In the genomic region with DNA sequence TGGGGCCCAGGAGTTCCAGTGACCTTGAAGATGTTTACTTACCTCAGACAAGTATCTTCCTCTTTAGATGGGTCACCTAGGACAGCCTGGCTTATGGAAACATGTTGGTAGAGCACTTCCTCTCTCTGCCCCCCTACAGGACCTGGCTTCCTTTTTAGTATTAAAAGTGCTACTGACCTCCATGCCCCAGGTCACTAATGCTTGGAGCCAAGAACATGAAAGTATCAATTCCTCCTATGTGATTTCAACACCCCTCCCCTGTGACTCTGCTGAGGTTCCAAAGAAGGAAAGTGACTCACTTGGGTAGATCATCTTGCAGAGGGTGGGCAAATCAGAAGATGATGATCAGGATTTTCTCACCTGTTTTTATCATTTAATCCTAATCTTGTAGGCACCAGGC, we compare ENCODE assay signal across 8 cellular contexts.
DNase-seq lines count a peak whose midpoint lies in the region; ATAC-seq, FAIRE-seq and TF ChIP-seq lines count a peak whose summit lies in the region.

No MANE protein-coding gene starts in this region.

- no peak for DNase-seq in right lobe of liver
- DNase-seq in HepG2 (ENCODE audit: low spot score): no peak
- DNase-seq in choroid plexus epithelial cell (ENCODE audit: low read depth): peak; percentile 17
- DNase-seq in aorta: no peak
- no peak for DNase-seq in hypothalamus (lab: John Stamatoyannopoulos, UW)
- no peak for DNase-seq in ascending aorta (ENCODE audit: low spot score in 2 of 2)
- no peak for DNase-seq in C1 segment of cervical spinal cord (lab: John Stamatoyannopoulos, UW)

- H3K27me3 ChIP-seq in right lobe of liver: no peaks in the 10 kb centered on the region
- H3K27me3 ChIP-seq in HepG2 (ENCODE audit: control insufficient read depth in 1 of 2, insufficient read depth in 2 of 2, low read length in 2 of 2): no peaks in the 10 kb centered on the region
- no peaks in the 10 kb centered on the region for H3K27me3 ChIP-seq in aorta (ENCODE audit: control insufficient read depth in 1 of 2, insufficient read depth in 2 of 2, low read length in 1 of 2)
- no peaks in the 10 kb centered on the region for H3K27me3 ChIP-seq in ascending aorta

- ATAC-seq in right lobe of liver (peak; percentile 35 to 52 (median 40)), HepG2 (no peak), HG03432 (IDR thresholded peaks at IDR 0.05; ENCODE audit: unreplicated experiment) (peak; percentile 84), aorta (ENCODE audit: low FRiP score) (peak; percentile 57)

- TF ChIP-seq CTCF in right lobe of liver (IDR thresholded peaks at IDR 0.05) (no peak), HepG2 (CRISPR knock-in tag; IDR thresholded peaks at IDR 0.05) (no peak), choroid plexus epithelial cell (conservative IDR thresholded peaks at IDR 0.05; ENCODE audit: low read depth, low read length) (no peak), ascending aorta (IDR thresholded peaks at IDR 0.05) (no peak)

- no peaks in the 10 kb centered on the region for H4K20me1 ChIP-seq in HepG2 (ENCODE audit: insufficient read depth, low read length)

- POLR2A ChIA-PET in HepG2 (lab: Yijun Ruan, JAX): no interaction called here

- H3K9me3 ChIP-seq in right lobe of liver (no peaks in the 10 kb centered on the region), HepG2 (ENCODE audit: low read length) (no peaks in the 10 kb centered on the region), aorta (ENCODE audit: control insufficient read depth, low read length) (no peaks in the 10 kb centered on the region), ascending aorta (no peaks in the 10 kb centered on the region)

- intact Hi-C loops in right lobe of liver (cut with DNase I) (loop anchor here (5.0 to 10.0 kb wide), 2 partner anchors 404 to 407 kb away; no protein-coding TSS in a partner anchor), HepG2 (cut with micrococcal nuclease; ENCODE audit: unreplicated experiment) (loop anchor here (2.0 to 5.0 kb wide), 2 partner anchors 124 to 201 kb away; partner anchors contain the start of gene CCDC6), aorta (cut with DNase I) (loop anchor here in 1 of 2 donors (2.0 kb wide), 1 partner anchor 407 kb away; no protein-coding TSS in a partner anchor), ascending aorta (cut with DNase I) (loop anchor here (2.0 to 10.0 kb wide), 2 partner anchors 407 to 787 kb away; no protein-coding TSS in a partner anchor)

- H3K27ac ChIP-seq in right lobe of liver (no peak overlapping the region), HepG2 (ENCODE audit: extremely low read length, insufficient read depth, low read length) (no peak overlapping the region), aorta (ENCODE audit: low read depth in 1 of 2, low read length in 2 of 2) (peak overlapping the region in 1 of 2 donors; percentile 25), ascending aorta (no peak overlapping the region)

- BruUV-seq in HepG2 (replicated peaks; lab: Mats Ljungman, UMichigan): no TSS peak

- H3K4me2 ChIP-seq in HepG2 (ENCODE audit: low read depth, low read length): no peak overlapping the region

- H3K4me1 ChIP-seq in right lobe of liver (peaks cover 0 to 5% (median 0%) of the 10 kb centered on the region in 4 donors), HepG2 (ENCODE audit: insufficient read depth, low read length) (no peaks in the 10 kb centered on the region), aorta (ENCODE audit: control insufficient read depth in 1 of 2, insufficient read depth in 2 of 2, low read length in 2 of 2) (no peaks in the 10 kb centered on the region), ascending aorta (no peaks in the 10 kb centered on the region)

- H3K4me3 ChIP-seq in right lobe of liver: no peak overlapping the region
- no peak overlapping the region for H3K4me3 ChIP-seq in HepG2 (replicated peaks in 1 of 3; ENCODE audit: insufficient read depth in 1 of 3, low read depth in 2 of 3, low read length in 3 of 3)
- H3K4me3 ChIP-seq in choroid plexus epithelial cell (ENCODE audit: low read depth, low read length): no peak overlapping the region
- no peak overlapping the region for H3K4me3 ChIP-seq in aorta (ENCODE audit: low read length in 2 of 2)
- H3K4me3 ChIP-seq in ascending aorta: no peak overlapping the region

- FAIRE-seq in HepG2 (lab: Jason Lieb, UNC): no peak

- no peak for TF ChIP-seq RAD21 in HepG2 (CRISPR knock-in tag; IDR thresholded peaks at IDR 0.05)

- no peak overlapping the region for H2AFZ ChIP-seq in HepG2 (ENCODE audit: low read length)

- no peaks in the 10 kb centered on the region for H3K79me2 ChIP-seq in HepG2 (ENCODE audit: insufficient read depth, low read length)

- TF ChIP-seq POLR2A in right lobe of liver (IDR thresholded peaks at IDR 0.05): no peak
- TF ChIP-seq POLR2A in HepG2 (IDR thresholded peaks at IDR 0.05; ENCODE audit: insufficient read depth in 1 of 2, low read depth in 2 of 2, low read length in 2 of 2): no peak

- CTCF ChIA-PET in HepG2 (lab: Yijun Ruan, JAX; ENCODE audit: low intra/inter-chr PET ratio, low total read pairs): interaction anchor here (1.8 kb wide), 1 partner anchor 406 kb away, joined by 11 read pairs; no protein-coding TSS in a partner anchor

- H3K36me3 ChIP-seq in right lobe of liver (no peaks in the 10 kb centered on the region), HepG2 (replicated peaks in 1 of 2; ENCODE audit: control insufficient read depth in 1 of 2, insufficient read depth in 2 of 2, low read length in 2 of 2) (no peaks in the 10 kb centered on the region), aorta (ENCODE audit: control insufficient read depth in 1 of 2, insufficient read depth in 2 of 2, low read length in 1 of 2) (no peaks in the 10 kb centered on the region), ascending aorta (no peaks in the 10 kb centered on the region)

- in situ Hi-C loops in HepG2 (cut with HindIII; ENCODE audit: extremely low pct_ligation_motif_present, low pct_unique_long_range_greater_than_20kb): loop anchor here (5.0 to 25.0 kb wide), 3 partner anchors 169 to 1244 kb away; no protein-coding TSS in a partner anchor

- TF ChIP-seq EP300 in HepG2 (IDR thresholded peaks at IDR 0.05; ENCODE audit: low read depth in 2 of 2, low read length in 2 of 2): no peak
- TF ChIP-seq EP300 in HepG2 (CRISPR knock-in tag; IDR thresholded peaks at IDR 0.05; ENCODE audit: borderline replicate concordance): no peak

- H3K9ac ChIP-seq in HepG2 (ENCODE audit: insufficient read depth, low read depth, low read length): no peak overlapping the region

TF ChIP-seq in HepG2, 621 proteins besides CTCF, POLR2A, EP300 and RAD21 (continues in another document):
- TF ChIP-seq GPBP1L1 (CRISPR knock-in tag; IDR thresholded peaks at IDR 0.05) (no peak), ZNF652 (CRISPR knock-in tag; IDR thresholded peaks at IDR 0.05; ENCODE audit: borderline replicate concordance, low read depth) (no peak), ATF1 (CRISPR knock-in tag; IDR thresholded peaks at IDR 0.05) (no peak), ZNF44 (CRISPR knock-in tag; IDR thresholded peaks at IDR 0.05) (no peak), IRX3 (CRISPR knock-in tag; IDR thresholded peaks at IDR 0.05; ENCODE audit: borderline replicate concordance, low read depth) (no peak), SETDB1 (CRISPR knock-in tag; IDR thresholded peaks at IDR 0.05; ENCODE audit: borderline replicate concordance) (no peak), ZSCAN21 (CRISPR knock-in tag; IDR thresholded peaks at IDR 0.05; ENCODE audit: borderline replicate concordance) (no peak), ZNF101 (CRISPR knock-in tag; IDR thresholded peaks at IDR 0.05; ENCODE audit: borderline replicate concordance, low read depth) (no peak)
- TF ChIP-seq, protein P1, sequence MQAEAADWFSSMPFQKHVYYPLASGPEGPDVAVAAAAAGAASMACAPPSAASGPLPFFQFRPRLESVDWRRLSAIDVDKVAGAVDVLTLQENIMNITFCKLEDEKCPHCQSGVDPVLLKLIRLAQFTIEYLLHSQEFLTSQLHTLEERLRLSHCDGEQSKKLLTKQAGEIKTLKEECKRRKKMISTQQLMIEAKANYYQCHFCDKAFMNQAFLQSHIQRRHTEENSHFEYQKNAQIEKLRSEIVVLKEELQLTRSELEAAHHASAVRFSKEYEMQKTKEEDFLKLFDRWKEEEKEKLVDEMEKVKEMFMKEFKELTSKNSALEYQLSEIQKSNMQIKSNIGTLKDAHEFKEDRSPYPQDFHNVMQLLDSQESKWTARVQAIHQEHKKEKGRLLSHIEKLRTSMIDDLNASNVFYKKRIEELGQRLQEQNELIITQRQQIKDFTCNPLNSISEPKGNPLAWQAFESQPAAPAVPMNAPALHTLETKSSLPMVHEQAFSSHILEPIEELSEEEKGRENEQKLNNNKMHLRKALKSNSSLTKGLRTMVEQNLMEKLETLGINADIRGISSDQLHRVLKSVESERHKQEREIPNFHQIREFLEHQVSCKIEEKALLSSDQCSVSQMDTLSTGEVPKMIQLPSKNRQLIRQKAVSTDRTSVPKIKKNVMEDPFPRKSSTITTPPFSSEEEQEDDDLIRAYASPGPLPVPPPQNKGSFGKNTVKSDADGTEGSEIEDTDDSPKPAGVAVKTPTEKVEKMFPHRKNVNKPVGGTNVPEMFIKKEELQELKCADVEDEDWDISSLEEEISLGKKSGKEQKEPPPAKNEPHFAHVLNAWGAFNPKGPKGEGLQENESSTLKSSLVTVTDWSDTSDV (CRISPR knock-in tag; IDR thresholded peaks at IDR 0.05): no peak
- TF ChIP-seq, protein P2, sequence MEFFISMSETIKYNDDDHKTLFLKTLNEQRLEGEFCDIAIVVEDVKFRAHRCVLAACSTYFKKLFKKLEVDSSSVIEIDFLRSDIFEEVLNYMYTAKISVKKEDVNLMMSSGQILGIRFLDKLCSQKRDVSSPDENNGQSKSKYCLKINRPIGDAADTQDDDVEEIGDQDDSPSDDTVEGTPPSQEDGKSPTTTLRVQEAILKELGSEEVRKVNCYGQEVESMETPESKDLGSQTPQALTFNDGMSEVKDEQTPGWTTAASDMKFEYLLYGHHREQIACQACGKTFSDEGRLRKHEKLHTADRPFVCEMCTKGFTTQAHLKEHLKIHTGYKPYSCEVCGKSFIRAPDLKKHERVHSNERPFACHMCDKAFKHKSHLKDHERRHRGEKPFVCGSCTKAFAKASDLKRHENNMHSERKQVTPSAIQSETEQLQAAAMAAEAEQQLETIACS (CRISPR knock-in tag; IDR thresholded peaks at IDR 0.05): no peak
